1 cellular context compared by ENCODE assay signal in genomic region chr6:152300517-152300916, GRCh38.
TF ChIP-seq lines count a peak whose summit lies in the region.

No MANE protein-coding gene starts in this region.

TF ChIP-seq in WTC11, 78 proteins besides CTCF, POLR2A, EP300 and RAD21 (continued from another document):
- TF ChIP-seq, protein P1, sequence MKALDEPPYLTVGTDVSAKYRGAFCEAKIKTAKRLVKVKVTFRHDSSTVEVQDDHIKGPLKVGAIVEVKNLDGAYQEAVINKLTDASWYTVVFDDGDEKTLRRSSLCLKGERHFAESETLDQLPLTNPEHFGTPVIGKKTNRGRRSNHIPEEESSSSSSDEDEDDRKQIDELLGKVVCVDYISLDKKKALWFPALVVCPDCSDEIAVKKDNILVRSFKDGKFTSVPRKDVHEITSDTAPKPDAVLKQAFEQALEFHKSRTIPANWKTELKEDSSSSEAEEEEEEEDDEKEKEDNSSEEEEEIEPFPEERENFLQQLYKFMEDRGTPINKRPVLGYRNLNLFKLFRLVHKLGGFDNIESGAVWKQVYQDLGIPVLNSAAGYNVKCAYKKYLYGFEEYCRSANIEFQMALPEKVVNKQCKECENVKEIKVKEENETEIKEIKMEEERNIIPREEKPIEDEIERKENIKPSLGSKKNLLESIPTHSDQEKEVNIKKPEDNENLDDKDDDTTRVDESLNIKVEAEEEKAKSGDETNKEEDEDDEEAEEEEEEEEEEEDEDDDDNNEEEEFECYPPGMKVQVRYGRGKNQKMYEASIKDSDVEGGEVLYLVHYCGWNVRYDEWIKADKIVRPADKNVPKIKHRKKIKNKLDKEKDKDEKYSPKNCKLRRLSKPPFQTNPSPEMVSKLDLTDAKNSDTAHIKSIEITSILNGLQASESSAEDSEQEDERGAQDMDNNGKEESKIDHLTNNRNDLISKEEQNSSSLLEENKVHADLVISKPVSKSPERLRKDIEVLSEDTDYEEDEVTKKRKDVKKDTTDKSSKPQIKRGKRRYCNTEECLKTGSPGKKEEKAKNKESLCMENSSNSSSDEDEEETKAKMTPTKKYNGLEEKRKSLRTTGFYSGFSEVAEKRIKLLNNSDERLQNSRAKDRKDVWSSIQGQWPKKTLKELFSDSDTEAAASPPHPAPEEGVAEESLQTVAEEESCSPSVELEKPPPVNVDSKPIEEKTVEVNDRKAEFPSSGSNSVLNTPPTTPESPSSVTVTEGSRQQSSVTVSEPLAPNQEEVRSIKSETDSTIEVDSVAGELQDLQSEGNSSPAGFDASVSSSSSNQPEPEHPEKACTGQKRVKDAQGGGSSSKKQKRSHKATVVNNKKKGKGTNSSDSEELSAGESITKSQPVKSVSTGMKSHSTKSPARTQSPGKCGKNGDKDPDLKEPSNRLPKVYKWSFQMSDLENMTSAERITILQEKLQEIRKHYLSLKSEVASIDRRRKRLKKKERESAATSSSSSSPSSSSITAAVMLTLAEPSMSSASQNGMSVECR (CRISPR knock-in tag; IDR thresholded peaks at IDR 0.05; ENCODE audit: borderline replicate concordance) = no peak
- TF ChIP-seq ATF3 (CRISPR knock-in tag; conservative IDR thresholded peaks at IDR 0.05) (no peak), ZNF263 (CRISPR knock-in tag; IDR thresholded peaks at IDR 0.05; ENCODE audit: low read depth) (no peak), TP53 (CRISPR knock-in tag; IDR thresholded peaks at IDR 0.05) (no peak), NFYB (CRISPR knock-in tag; conservative IDR thresholded peaks at IDR 0.05; ENCODE audit: low read depth) (no peak), FOXJ3 (CRISPR knock-in tag; IDR thresholded peaks at IDR 0.05; ENCODE audit: borderline replicate concordance) (no peak), GABPB1 (CRISPR knock-in tag; IDR thresholded peaks at IDR 0.05) (no peak), RORB (CRISPR knock-in tag; IDR thresholded peaks at IDR 0.05) (no peak), ATF1 (CRISPR knock-in tag; IDR thresholded peaks at IDR 0.05) (no peak), EMX1 (CRISPR knock-in tag; IDR thresholded peaks at IDR 0.05) (no peak), NFATC4 (CRISPR knock-in tag; IDR thresholded peaks at IDR 0.05) (no peak), STAT6 (CRISPR knock-in tag; conservative IDR thresholded peaks at IDR 0.05; ENCODE audit: low read depth) (no peak)
- TF ChIP-seq, protein P2, sequence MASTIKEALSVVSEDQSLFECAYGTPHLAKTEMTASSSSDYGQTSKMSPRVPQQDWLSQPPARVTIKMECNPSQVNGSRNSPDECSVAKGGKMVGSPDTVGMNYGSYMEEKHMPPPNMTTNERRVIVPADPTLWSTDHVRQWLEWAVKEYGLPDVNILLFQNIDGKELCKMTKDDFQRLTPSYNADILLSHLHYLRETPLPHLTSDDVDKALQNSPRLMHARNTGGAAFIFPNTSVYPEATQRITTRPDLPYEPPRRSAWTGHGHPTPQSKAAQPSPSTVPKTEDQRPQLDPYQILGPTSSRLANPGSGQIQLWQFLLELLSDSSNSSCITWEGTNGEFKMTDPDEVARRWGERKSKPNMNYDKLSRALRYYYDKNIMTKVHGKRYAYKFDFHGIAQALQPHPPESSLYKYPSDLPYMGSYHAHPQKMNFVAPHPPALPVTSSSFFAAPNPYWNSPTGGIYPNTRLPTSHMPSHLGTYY (CRISPR knock-in tag; IDR thresholded peaks at IDR 0.05) = no peak
- TF ChIP-seq, protein P3, sequence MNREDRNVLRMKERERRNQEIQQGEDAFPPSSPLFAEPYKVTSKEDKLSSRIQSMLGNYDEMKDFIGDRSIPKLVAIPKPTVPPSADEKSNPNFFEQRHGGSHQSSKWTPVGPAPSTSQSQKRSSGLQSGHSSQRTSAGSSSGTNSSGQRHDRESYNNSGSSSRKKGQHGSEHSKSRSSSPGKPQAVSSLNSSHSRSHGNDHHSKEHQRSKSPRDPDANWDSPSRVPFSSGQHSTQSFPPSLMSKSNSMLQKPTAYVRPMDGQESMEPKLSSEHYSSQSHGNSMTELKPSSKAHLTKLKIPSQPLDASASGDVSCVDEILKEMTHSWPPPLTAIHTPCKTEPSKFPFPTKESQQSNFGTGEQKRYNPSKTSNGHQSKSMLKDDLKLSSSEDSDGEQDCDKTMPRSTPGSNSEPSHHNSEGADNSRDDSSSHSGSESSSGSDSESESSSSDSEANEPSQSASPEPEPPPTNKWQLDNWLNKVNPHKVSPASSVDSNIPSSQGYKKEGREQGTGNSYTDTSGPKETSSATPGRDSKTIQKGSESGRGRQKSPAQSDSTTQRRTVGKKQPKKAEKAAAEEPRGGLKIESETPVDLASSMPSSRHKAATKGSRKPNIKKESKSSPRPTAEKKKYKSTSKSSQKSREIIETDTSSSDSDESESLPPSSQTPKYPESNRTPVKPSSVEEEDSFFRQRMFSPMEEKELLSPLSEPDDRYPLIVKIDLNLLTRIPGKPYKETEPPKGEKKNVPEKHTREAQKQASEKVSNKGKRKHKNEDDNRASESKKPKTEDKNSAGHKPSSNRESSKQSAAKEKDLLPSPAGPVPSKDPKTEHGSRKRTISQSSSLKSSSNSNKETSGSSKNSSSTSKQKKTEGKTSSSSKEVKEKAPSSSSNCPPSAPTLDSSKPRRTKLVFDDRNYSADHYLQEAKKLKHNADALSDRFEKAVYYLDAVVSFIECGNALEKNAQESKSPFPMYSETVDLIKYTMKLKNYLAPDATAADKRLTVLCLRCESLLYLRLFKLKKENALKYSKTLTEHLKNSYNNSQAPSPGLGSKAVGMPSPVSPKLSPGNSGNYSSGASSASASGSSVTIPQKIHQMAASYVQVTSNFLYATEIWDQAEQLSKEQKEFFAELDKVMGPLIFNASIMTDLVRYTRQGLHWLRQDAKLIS (CRISPR knock-in tag; IDR thresholded peaks at IDR 0.05; ENCODE audit: borderline replicate concordance) = no peak
